ENCODE assay signal across 19 cellular contexts in the genomic region with DNA sequence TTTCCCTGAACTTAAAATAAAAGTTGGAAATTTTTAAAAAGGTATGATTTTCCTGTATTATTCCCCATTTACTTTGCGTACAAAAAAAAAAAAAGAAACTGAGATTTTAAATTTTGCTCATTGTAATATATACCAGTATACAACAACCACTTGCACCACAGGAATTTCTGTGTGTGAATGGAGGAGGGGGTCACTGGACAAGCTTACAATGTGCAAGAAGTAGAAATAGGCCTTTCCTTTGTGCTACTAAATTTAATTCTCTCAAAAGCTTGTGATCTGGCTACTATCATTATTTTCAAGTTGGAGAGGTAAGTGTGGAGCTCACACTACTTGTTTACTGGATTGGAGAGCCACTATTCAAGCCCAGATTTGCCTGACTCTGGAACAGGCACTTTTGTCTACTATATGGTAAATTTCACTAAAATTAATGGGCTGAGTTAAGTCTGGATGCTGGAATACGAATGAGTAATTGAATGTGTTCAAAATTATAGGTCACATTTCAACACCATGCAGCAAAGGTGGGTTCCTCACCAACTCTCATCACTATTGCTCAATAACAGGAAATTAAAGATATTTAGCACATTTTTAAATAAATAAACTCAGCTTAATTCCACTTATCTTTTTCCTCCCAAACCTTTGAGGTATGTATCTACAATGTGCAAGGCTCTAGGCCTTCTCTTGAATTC.
DNase-seq lines count a peak whose midpoint lies in the region; ATAC-seq, FAIRE-seq and TF ChIP-seq lines count a peak whose summit lies in the region.
"Had no signal": no experiment of that assay in that cellular context is flagged by ENCODE, and none has a peak within 500 bp of the region (broad histone marks: within the 10 kb centered on the region; RNA-seq: fewer than 3 reads in every experiment).

No MANE protein-coding gene starts in this region.

- H3K4me2 ChIP-seq in osteoblast (ENCODE audit: insufficient read depth, low read length) = peak overlapping the region; percentile 3

- H3K4me3 ChIP-seq in ACC112 (ENCODE audit: low read depth, low read length) (no peak overlapping the region), bronchial epithelial cell (ENCODE audit: low read depth, low read length) (no peak overlapping the region), osteoblast (ENCODE audit: insufficient read depth, low read length) (no peak overlapping the region), thyroid gland (replicated peaks in 1 of 3) (no peak overlapping the region)
- H3K4me3 ChIP-seq: upper lobe of left lung had no signal

- H3K27me3 ChIP-seq in ACC112 (ENCODE audit: insufficient read depth, low read length) (no peaks in the 10 kb centered on the region), bronchial epithelial cell (ENCODE audit: control insufficient read depth, insufficient read depth, low read length) (no peaks in the 10 kb centered on the region), osteoblast (ENCODE audit: insufficient read depth, low read length) (no peaks in the 10 kb centered on the region), thyroid gland (no peaks in the 10 kb centered on the region)
- H3K27me3 ChIP-seq: upper lobe of left lung had no signal

- no peak for ATAC-seq in HG03280 (IDR thresholded peaks at IDR 0.05; ENCODE audit: unreplicated experiment)
- ATAC-seq: CD8-positive, alpha-beta T cell had no signal

- no peaks in the 10 kb centered on the region for H3K36me3 ChIP-seq in ACC112 (ENCODE audit: insufficient read depth, low read length)
- H3K36me3 ChIP-seq in bronchial epithelial cell (ENCODE audit: control insufficient read depth, insufficient read depth, low read length) = no peaks in the 10 kb centered on the region
- H3K36me3 ChIP-seq in osteoblast (ENCODE audit: insufficient read depth, low read length) = no peaks in the 10 kb centered on the region
- no peaks in the 10 kb centered on the region for H3K36me3 ChIP-seq in thyroid gland
- H3K36me3 ChIP-seq: upper lobe of left lung had no signal

- DNase-seq in M059J (ENCODE audit: low read depth) (peak; percentile 52), bronchial epithelial cell (ENCODE audit: low read depth) (peak; percentile 81), osteoblast (ENCODE audit: insufficient read length, low spot score, missing footprints) (no peak), thyroid gland (no peak), G401 (ENCODE audit: low spot score) (no peak)
- no peak for DNase-seq in effector CD4-positive, alpha-beta T cell
- DNase-seq: activated CD4-positive, alpha-beta T cell treated with anti-CD3 and anti-CD28 coated beads for 48 hours; activated naive CD4-positive, alpha-beta T cell treated with anti-CD3 and anti-CD28 coated beads for 36 hours; CD8-positive, alpha-beta T cell; DMS79; islet precursor cell; NCI-H1930; NCI-H446; nephron progenitor cell; stimulated activated CD4-positive, alpha-beta T cell treated with anti-CD3 and anti-CD28 coated beads, Interleukin-15, amount 100 ng/mL, for 24 hours; stimulated activated naive CD4-positive, alpha-beta T cell treated with Interleukin-2 at 50 U/mL for 16 hours had no signal

- no peak for FAIRE-seq in bronchial epithelial cell (lab: Jason Lieb, UNC)

- 67 to 96% methylated on average over 2 of the region's 2 CpGs for WGBS in thyroid gland, 2 donors

- intact Hi-C loops in thyroid gland (cut with DNase I) = no loop called here

- peak overlapping the region; percentile 97 for H3K27ac ChIP-seq in ACC112 (ENCODE audit: low read depth, low read length)
- peak overlapping the region; percentile 86 for H3K27ac ChIP-seq in osteoblast (ENCODE audit: low read depth, low read length)
- no peak overlapping the region for H3K27ac ChIP-seq in thyroid gland
- H3K27ac ChIP-seq: upper lobe of left lung had no signal

- H4K20me1 ChIP-seq in osteoblast (ENCODE audit: insufficient read depth, low read length) = no peaks in the 10 kb centered on the region

- TF ChIP-seq POLR2A in thyroid gland (IDR thresholded peaks at IDR 0.05) = no peak

- H3K79me2 ChIP-seq in ACC112 (ENCODE audit: control insufficient read depth, insufficient read depth, low read length, unreplicated experiment) (no peaks in the 10 kb centered on the region), osteoblast (ENCODE audit: insufficient read depth, low read length) (no peaks in the 10 kb centered on the region)

- no peaks in the 10 kb centered on the region for H3K9me3 ChIP-seq in osteoblast (ENCODE audit: low read depth, low read length)
- H3K9me3 ChIP-seq in thyroid gland = no peaks in the 10 kb centered on the region
- H3K9me3 ChIP-seq: upper lobe of left lung had no signal

- in situ Hi-C loops in G401 (cut with HindIII; ENCODE audit: low sequenced_read_pairs) = no loop called here

- H2AFZ ChIP-seq in ACC112 (ENCODE audit: low read length, unreplicated experiment) (peak overlapping the region; percentile 12), osteoblast (ENCODE audit: low read length) (no peak overlapping the region)

- H3K4me1 ChIP-seq in ACC112 (ENCODE audit: control insufficient read depth, insufficient read depth, low read length, unreplicated experiment) (peaks cover 43% of the 10 kb centered on the region), osteoblast (ENCODE audit: insufficient read depth, low read length) (peaks cover 28% of the 10 kb centered on the region), thyroid gland (no peaks in the 10 kb centered on the region)
- H3K4me1 ChIP-seq: upper lobe of left lung had no signal

- TF ChIP-seq CTCF in bronchial epithelial cell (IDR thresholded peaks at IDR 0.05; ENCODE audit: insufficient read depth, low read length, severe bottlenecking) (no peak), osteoblast (IDR thresholded peaks at IDR 0.05; ENCODE audit: extremely low read depth, low read depth, low read length) (no peak), thyroid gland (IDR thresholded peaks at IDR 0.05) (no peak)

Comparison
In these comparisons a context has a peak if more than half of its experiments do, and no peak if none do; other contexts are left out.
1. H3K27ac ChIP-seq: peak in ACC112 (single experiment) and osteoblast (single experiment); none in thyroid gland (0 of 3).
2. DNase-seq: peak in M059J (single experiment) and bronchial epithelial cell (single experiment); none in osteoblast (single experiment), thyroid gland (0 of 2), G401 (single experiment) and effector CD4-positive, alpha-beta T cell (single experiment).